In genomic region chr1:244173240-244173639, GRCh38 we compare ENCODE assay signal across 1 cellular context.
TF ChIP-seq lines count a peak whose summit lies in the region.

No MANE protein-coding gene starts in this region.

TF ChIP-seq in SK-N-SH, 30 proteins besides CTCF, POLR2A, EP300 and RAD21 (continued from another document):
- TF ChIP-seq ZBTB33 (IDR thresholded peaks at IDR 0.05; ENCODE audit: borderline replicate concordance, low read depth): no peak
